In genomic region chr4:7101692-7102515, GRCh38 we compare ENCODE assay signal across 8 cellular contexts.
DNase-seq lines count a peak whose midpoint lies in the region; ATAC-seq and TF ChIP-seq lines count a peak whose summit lies in the region.

No MANE protein-coding gene starts in this region.

- peak overlapping the region in 5 of 21 experiments; percentile 26 to 81 (median 66) for H3K27ac ChIP-seq in skin epidermis

- peak; percentile 55 for ATAC-seq in HG02588 (IDR thresholded peaks at IDR 0.05; ENCODE audit: unreplicated experiment)
- no peak for ATAC-seq in HG02840 (IDR thresholded peaks at IDR 0.05; ENCODE audit: low FRiP score, unreplicated experiment)

- in situ Hi-C loops in T47D (cut with HindIII; ENCODE audit: low pct_unique_long_range_greater_than_20kb, low sequenced_read_pairs): no loop called here

- peak; percentile 78 for DNase-seq in GM10266 (ENCODE audit: extremely low spot score)
- peak; percentile 37 for DNase-seq in NCI-H1105 treated with DMSO at 0.1 percent for 48 hours (lab: John Stamatoyannopoulos, UW)
- DNase-seq in T-helper 9 cell: peak; percentile 36
- DNase-seq in T47D (ENCODE audit: low read depth in 1 of 2, low spot score in 1 of 2): peak; percentile 69 to 74
- peak; percentile 82 for DNase-seq in iPS-NIHi11 (ENCODE audit: low spot score)

- TF ChIP-seq CTCF in GM10266 (IDR thresholded peaks at IDR 0.05; ENCODE audit: control insufficient read depth, insufficient read depth, low read depth, missing control alignments): peak; percentile 69

- peak overlapping the region; percentile 47 to 67 (median 56) for H3K4me3 ChIP-seq in skin epidermis
